In the genomic region with DNA sequence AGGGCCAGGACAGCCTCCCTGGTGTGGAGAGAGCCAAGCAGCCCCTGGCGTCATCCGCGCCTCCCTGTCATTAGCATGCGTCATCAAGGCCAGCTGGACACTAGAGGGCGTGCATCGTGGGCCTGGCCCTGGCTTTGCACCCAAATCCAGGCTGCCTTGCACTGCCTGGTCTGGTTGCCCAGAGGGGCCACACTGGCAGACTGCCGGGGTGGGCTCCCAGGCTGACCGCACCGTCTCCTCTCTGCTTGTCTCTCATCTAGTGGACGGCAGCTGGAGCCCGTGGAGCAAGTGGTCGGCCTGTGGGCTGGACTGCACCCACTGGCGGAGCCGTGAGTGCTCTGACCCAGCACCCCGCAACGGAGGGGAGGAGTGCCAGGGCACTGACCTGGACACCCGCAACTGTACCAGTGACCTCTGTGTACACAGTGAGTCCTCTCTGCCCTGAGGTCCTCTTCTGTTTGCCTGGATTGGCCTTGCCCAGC, we compare ENCODE assay signal across 10 cellular contexts. TPM values are rescaled to one million over a fixed set of nuclear protein-coding genes. Genes with fewer than 3 reads are reported as not detected.
DNase-seq lines count a peak whose midpoint lies in the region; ATAC-seq and TF ChIP-seq lines count a peak whose summit lies in the region.
"Had no signal": no experiment of that assay in that cellular context is flagged by ENCODE, and none has a peak within 500 bp of the region (broad histone marks: within the 10 kb centered on the region; RNA-seq: fewer than 3 reads in every experiment).

No MANE protein-coding gene starts in this region.

- in situ Hi-C loops in brain microvascular endothelial cell (cut with HindIII; ENCODE audit: low pct_ligation_motif_present, low sequenced_read_pairs), result no loop called here
- in situ Hi-C loops in KBM-7 (cut with MboI; ENCODE audit: low pct_unique_long_range_greater_than_20kb, low sequenced_read_pairs), result no loop called here

- peak; percentile 80 for ATAC-seq in left lobe of liver
- no peak for ATAC-seq in GM19324 (IDR thresholded peaks at IDR 0.05; ENCODE audit: low FRiP score, unreplicated experiment)
- no peak for ATAC-seq in GM18517 (IDR thresholded peaks at IDR 0.05; ENCODE audit: unreplicated experiment)
- ATAC-seq: effector memory CD8-positive, alpha-beta T cell had no signal

- no peaks in the 10 kb centered on the region for H3K36me3 ChIP-seq in brain microvascular endothelial cell (replicated peaks)

- peak; percentile 69 for TF ChIP-seq CTCF in brain microvascular endothelial cell (IDR thresholded peaks at IDR 0.05; ENCODE audit: low read depth, low read length, missing control alignments)

- no peak overlapping the region for H3K27ac ChIP-seq in brain microvascular endothelial cell

- H3K27me3 ChIP-seq in brain microvascular endothelial cell (replicated peaks), result peaks cover 33% of the 10 kb centered on the region

- peak; percentile 84 for DNase-seq in AG20443 (ENCODE audit: low spot score)
- DNase-seq in HT1080 (ENCODE audit: low read depth), result peak; percentile 58
- DNase-seq in brain microvascular endothelial cell, result peak; percentile 43
- peak; percentile 55 for DNase-seq in left lobe of liver (ENCODE audit: low spot score)
- no peak for DNase-seq in KBM-7
- DNase-seq in stimulated activated CD4-positive, alpha-beta T cell treated with anti-CD3 and anti-CD28 coated beads, Interleukin-4, amount 100 ng/mL, for 4 hours, result no peak
- DNase-seq: effector memory CD8-positive, alpha-beta T cell; NCI-H1417 treated with DMSO at 0.1 percent for 48 hours had no signal

- H3K4me3 ChIP-seq in brain microvascular endothelial cell (ENCODE audit: low read depth, low read length), result no peak overlapping the region

RNA-seq across cellular contexts. Expression of a gene that starts 29.0 kb away (rescaled TPM):
- total RNA-seq in HT1080 (2014; rRNA removed; shearing (Covaris generic)), result not detected in 2 replicates
- not detected in 2 replicates for polyA plus RNA-seq in HT1080 (2015; cell fraction: cytosol; rRNA removed)
- polyA plus RNA-seq in HT1080 (2015; cell fraction: nucleus; rRNA removed), result not detected in 2 replicates
- 10.6 TPM for total RNA-seq in left lobe of liver

RNA-seq across cellular contexts. Expression of a gene that starts 59.8 kb away (rescaled TPM):
- total RNA-seq in HT1080 (2014; rRNA removed; shearing (Covaris generic)), result 0.05 TPM in 1 of 2 replicates, not detected in the other
- 0.01 and 0.15 TPM in 2 replicates for polyA plus RNA-seq in HT1080 (2015; cell fraction: cytosol; rRNA removed)
- not detected in 2 replicates for polyA plus RNA-seq in HT1080 (2015; cell fraction: nucleus; rRNA removed)
- total RNA-seq in left lobe of liver, result not detected

Comparison
In these comparisons a context has a peak if more than half of its experiments do, and no peak if none do; other contexts are left out.
1. DNase-seq: peak in AG20443 (single experiment), HT1080 (single experiment), brain microvascular endothelial cell (single experiment) and left lobe of liver (single experiment); none in KBM-7 (single experiment) and stimulated activated CD4-positive, alpha-beta T cell treated with anti-CD3 and anti-CD28 coated beads, Interleukin-4, amount 100 ng/mL, for 4 hours (0 of 2).
2. RNA of a gene that starts 29.0 kb away (total RNA-seq): 10.6 TPM in left lobe of liver (single experiment); not detected in HT1080; every median in the first group is over 10 times any median in the second.